In the genomic region with DNA sequence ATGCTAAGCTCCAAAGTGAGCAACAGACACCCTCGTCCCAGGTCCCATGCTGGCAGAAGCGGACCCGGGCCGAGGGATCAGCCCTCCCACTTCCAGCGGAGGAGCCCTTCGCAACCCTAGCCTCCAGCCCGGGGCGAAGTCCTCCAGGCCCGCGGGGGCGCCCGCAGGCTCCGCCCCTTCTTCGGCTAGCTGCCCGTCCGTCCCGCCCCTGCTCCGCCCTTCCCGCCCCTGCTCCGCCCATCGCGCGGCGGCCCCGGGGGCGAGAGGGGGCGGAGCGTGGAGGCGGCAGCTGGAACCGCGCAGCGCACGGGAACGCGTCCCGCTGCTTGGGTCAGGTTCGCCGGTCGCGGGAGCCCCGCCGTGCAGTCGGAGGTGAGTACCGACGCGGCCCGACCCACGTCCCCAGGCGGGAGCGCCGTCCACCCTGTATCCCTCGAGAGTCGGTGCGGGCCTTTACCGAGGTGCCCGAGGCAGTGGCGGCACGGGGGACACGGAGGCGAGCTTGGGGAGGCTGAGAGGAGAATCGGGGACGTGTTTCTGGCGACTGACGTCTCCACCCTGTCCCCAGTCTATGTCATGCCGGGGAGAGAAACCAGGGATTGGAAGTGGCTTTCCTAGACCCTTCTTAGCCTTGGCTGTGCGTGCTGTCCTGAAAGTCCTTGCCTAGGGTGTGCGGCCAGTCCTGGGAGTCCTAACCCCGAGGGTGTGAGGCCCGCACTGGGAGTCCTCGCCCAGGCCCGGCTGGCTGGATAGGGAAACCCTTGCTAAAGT, we compare ENCODE assay signal across 1 cellular context.
A peak's percentile ranks its signal among the peaks of the same experiment; 100 is the strongest.
TF ChIP-seq lines count a peak whose summit lies in the region.

Gene ACO1, plus strand, starts transcription at position 280 of the 771 bp plus-strand sequence. CDS start 20,864 bp downstream, outside the sequence.

TF ChIP-seq in HepG2, 621 proteins besides CTCF, POLR2A, EP300 and RAD21 (continued from another document and continues in another):
- TF ChIP-seq, protein P1, sequence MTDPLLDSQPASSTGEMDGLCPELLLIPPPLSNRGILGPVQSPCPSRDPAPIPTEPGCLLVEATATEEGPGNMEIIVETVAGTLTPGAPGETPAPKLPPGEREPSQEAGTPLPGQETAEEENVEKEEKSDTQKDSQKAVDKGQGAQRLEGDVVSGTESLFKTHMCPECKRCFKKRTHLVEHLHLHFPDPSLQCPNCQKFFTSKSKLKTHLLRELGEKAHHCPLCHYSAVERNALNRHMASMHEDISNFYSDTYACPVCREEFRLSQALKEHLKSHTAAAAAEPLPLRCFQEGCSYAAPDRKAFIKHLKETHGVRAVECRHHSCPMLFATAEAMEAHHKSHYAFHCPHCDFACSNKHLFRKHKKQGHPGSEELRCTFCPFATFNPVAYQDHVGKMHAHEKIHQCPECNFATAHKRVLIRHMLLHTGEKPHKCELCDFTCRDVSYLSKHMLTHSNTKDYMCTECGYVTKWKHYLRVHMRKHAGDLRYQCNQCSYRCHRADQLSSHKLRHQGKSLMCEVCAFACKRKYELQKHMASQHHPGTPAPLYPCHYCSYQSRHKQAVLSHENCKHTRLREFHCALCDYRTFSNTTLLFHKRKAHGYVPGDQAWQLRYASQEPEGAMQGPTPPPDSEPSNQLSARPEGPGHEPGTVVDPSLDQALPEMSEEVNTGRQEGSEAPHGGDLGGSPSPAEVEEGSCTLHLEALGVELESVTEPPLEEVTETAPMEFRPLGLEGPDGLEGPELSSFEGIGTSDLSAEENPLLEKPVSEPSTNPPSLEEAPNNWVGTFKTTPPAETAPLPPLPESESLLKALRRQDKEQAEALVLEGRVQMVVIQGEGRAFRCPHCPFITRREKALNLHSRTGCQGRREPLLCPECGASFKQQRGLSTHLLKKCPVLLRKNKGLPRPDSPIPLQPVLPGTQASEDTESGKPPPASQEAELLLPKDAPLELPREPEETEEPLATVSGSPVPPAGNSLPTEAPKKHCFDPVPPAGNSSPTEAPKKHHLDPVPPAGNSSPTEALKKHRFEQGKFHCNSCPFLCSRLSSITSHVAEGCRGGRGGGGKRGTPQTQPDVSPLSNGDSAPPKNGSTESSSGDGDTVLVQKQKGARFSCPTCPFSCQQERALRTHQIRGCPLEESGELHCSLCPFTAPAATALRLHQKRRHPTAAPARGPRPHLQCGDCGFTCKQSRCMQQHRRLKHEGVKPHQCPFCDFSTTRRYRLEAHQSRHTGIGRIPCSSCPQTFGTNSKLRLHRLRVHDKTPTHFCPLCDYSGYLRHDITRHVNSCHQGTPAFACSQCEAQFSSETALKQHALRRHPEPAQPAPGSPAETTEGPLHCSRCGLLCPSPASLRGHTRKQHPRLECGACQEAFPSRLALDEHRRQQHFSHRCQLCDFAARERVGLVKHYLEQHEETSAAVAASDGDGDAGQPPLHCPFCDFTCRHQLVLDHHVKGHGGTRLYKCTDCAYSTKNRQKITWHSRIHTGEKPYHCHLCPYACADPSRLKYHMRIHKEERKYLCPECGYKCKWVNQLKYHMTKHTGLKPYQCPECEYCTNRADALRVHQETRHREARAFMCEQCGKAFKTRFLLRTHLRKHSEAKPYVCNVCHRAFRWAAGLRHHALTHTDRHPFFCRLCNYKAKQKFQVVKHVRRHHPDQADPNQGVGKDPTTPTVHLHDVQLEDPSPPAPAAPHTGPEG (CRISPR knock-in tag; IDR thresholded peaks at IDR 0.05), result peak; percentile 79
- TF ChIP-seq, protein P2, sequence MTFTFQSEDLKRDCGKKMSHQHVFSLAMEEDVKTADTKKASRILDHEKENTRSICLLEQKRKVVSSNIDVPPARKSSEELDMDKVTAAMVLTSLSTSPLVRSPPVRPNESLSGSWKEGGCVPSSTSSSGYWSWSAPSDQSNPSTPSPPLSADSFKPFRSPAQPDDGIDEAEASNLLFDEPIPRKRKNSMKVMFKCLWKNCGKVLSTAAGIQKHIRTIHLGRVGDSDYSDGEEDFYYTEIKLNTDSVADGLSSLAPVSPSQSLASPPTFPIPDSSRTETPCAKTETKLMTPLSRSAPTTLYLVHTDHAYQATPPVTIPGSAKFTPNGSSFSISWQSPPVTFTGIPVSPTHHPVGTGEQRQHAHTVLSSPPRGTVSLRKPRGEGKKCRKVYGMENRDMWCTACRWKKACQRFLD (CRISPR knock-in tag; IDR thresholded peaks at IDR 0.05; ENCODE audit: borderline replicate concordance), result peak; percentile 89; the same call in 1 of the 2 replicates
- TF ChIP-seq ZBTB40 (IDR thresholded peaks at IDR 0.05) (no peak), ZBTB40 (CRISPR knock-in tag; IDR thresholded peaks at IDR 0.05) (0 out of 2 replicates have a peak, but pooled peaks have one; percentile 48), SP2 (CRISPR knock-in tag; IDR thresholded peaks at IDR 0.05) (peak; percentile 37; the same call in 1 of the 2 replicates), HNRNPLL (IDR thresholded peaks at IDR 0.05; ENCODE audit: low read depth, low read length, poor library complexity, severe bottlenecking) (peak; percentile 93), ZNF333 (CRISPR knock-in tag; IDR thresholded peaks at IDR 0.05; ENCODE audit: borderline replicate concordance) (peak; percentile 40; the same call in 1 of the 2 replicates), ZNF619 (CRISPR knock-in tag; IDR thresholded peaks at IDR 0.05) (peak; percentile 92; the same call in 1 of the 2 replicates), STAT6 (CRISPR knock-in tag; IDR thresholded peaks at IDR 0.05; ENCODE audit: borderline replicate concordance) (no peak), YY1 (IDR thresholded peaks at IDR 0.05; ENCODE audit: insufficient read depth, insufficient replicate concordance, low read depth, low read length) (peak; percentile 53), HIVEP1 (CRISPR knock-in tag; IDR thresholded peaks at IDR 0.05) (peak; percentile 92), RBM39 (IDR thresholded peaks at IDR 0.05; ENCODE audit: low read depth, low read length, poor library complexity, severe bottlenecking) (peak; percentile 49), KLF16 (CRISPR knock-in tag; IDR thresholded peaks at IDR 0.05) (0 out of 4 replicates have a peak, but pooled peaks of 1 of the 2 experiments have one; percentile 54), BHLHE40 (IDR thresholded peaks at IDR 0.05; ENCODE audit: low read length) (0 out of 2 replicates have a peak, but pooled peaks have one; percentile 11), TFAP4 (IDR thresholded peaks at IDR 0.05; ENCODE audit: borderline replicate concordance, low read depth) (peak; percentile 56; the same call in 1 of the 2 replicates), ASH2L (IDR thresholded peaks at IDR 0.05; ENCODE audit: insufficient read length, low read depth, low read length) (peak; percentile 82), ZNF354B (CRISPR knock-in tag; IDR thresholded peaks at IDR 0.05) (no peak), SAFB2 (CRISPR knock-in tag; IDR thresholded peaks at IDR 0.05; ENCODE audit: borderline replicate concordance, low read depth) (peak; percentile 69; the same call in 1 of the 2 replicates), GATAD1 (CRISPR knock-in tag; IDR thresholded peaks at IDR 0.05) (peak; percentile 32; the same call in 1 of the 2 replicates), GTF2F1 (IDR thresholded peaks at IDR 0.05; ENCODE audit: low read length) (no peak), YEATS4 (CRISPR knock-in tag; IDR thresholded peaks at IDR 0.05; ENCODE audit: borderline replicate concordance) (peak; percentile 92; the same call in 1 of the 2 replicates), ZNF451 (CRISPR knock-in tag; IDR thresholded peaks at IDR 0.05) (peak; percentile 70), ZNF543 (CRISPR knock-in tag; IDR thresholded peaks at IDR 0.05) (peak; percentile 81), CEBPG (CRISPR knock-in tag; IDR thresholded peaks at IDR 0.05) (peak; percentile 27; the same call in 1 of the 2 replicates), MED13 (CRISPR knock-in tag; IDR thresholded peaks at IDR 0.05) (0 out of 2 replicates have a peak, but pooled peaks have one; percentile 59), ZNF883 (CRISPR knock-in tag; IDR thresholded peaks at IDR 0.05; ENCODE audit: not compliant biosample characterization) (peak; percentile 90)
- TF ChIP-seq, protein P3, sequence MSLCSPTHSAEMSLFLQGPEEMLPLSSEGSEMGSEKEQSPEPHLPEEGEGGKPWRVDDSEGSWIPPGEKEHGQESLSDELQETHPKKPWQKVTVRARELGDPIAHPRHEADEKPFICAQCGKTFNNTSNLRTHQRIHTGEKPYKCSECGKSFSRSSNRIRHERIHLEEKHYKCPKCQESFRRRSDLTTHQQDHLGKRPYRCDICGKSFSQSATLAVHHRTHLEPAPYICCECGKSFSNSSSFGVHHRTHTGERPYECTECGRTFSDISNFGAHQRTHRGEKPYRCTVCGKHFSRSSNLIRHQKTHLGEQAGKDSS (CRISPR knock-in tag; IDR thresholded peaks at IDR 0.05; ENCODE audit: borderline replicate concordance, low read depth), result peak; percentile 79; the same call in 1 of the 2 replicates
